In genomic region chr20:44866703-44867335, GRCh38 we compare ENCODE assay signal across 10 cellular contexts. TPM values are rescaled to one million over a fixed set of nuclear protein-coding genes. Genes with fewer than 3 reads are reported as not detected.
DNase-seq lines count a peak whose midpoint lies in the region; ATAC-seq lines count a peak whose summit lies in the region.
"Had no signal": no experiment of that assay in that cellular context is flagged by ENCODE, and none has a peak within 500 bp of the region (broad histone marks: within the 10 kb centered on the region; RNA-seq: fewer than 3 reads in every experiment).

No MANE protein-coding gene starts in this region.

- ATAC-seq in activated T-cell treated with anti-CD3 and anti-CD28 coated beads, Interleukin-2, amount 50 U/mL, for 72 hours (replicated peaks in 1 of 2), result no peak
- no peak for ATAC-seq in T-cell (replicated peaks in 1 of 4)
- ATAC-seq in effector memory CD8-positive, alpha-beta T cell (replicated peaks), result no peak
- ATAC-seq in stimulated activated naive CD8-positive, alpha-beta T cell treated with anti-CD3 and anti-CD28 coated beads, Interleukin-15, amount 100 ng/mL, for 72 hours, result no peak

- peaks cover 11% of the 10 kb centered on the region for H3K4me1 Mint-ChIP-seq in activated T-cell treated with anti-CD3 and anti-CD28 coated beads, Interleukin-2, amount 50 U/mL, for 72 hours (ENCODE audit: low read depth)
- H3K4me1 Mint-ChIP-seq in T-cell, result peaks cover 12 to 19% (median 13%) of the 10 kb centered on the region in 3 donors
- H3K4me1 Mint-ChIP-seq in effector memory CD8-positive, alpha-beta T cell (ENCODE audit: low read depth in 2 of 2), result peaks cover 8 to 10% of the 10 kb centered on the region in 2 donors
- H3K4me1 Mint-ChIP-seq in stimulated activated naive CD8-positive, alpha-beta T cell treated with anti-CD3 and anti-CD28 coated beads, Interleukin-15, amount 100 ng/mL, for 72 hours, result peaks cover 27% of the 10 kb centered on the region

- no peaks in the 10 kb centered on the region for H3K36me3 Mint-ChIP-seq in activated T-cell treated with anti-CD3 and anti-CD28 coated beads, Interleukin-2, amount 50 U/mL, for 72 hours (ENCODE audit: insufficient read depth in 2 of 2)
- no peaks in the 10 kb centered on the region for H3K36me3 Mint-ChIP-seq in T-cell
- no peaks in the 10 kb centered on the region for H3K36me3 Mint-ChIP-seq in effector memory CD8-positive, alpha-beta T cell (ENCODE audit: insufficient read depth)

- CTCF ChIA-PET in T-cell (lab: Charles Lee), result interaction anchor here (0.6 to 1.4 kb wide), 8 partner anchors 21 to 649 kb away, joined by 3 to 5 read pairs (median 3); no protein-coding TSS in a partner anchor

- DNase-seq in activated T-cell treated with anti-CD3 and anti-CD28 coated beads, Interleukin-2, amount 50 U/mL, for 72 hours, result no peak
- DNase-seq in activated T-cell treated with anti-CD3 and anti-CD28 coated beads for 4 hours (no peak), T-cell (no peak), DMS53 treated with DMSO at 0.1 percent for 48 hours (lab: John Stamatoyannopoulos, UW; ENCODE audit: unreplicated experiment) (no peak), GOT3 (lab: John Stamatoyannopoulos, UW) (no peak), Kasumi-1 (lab: John Stamatoyannopoulos, UW) (no peak)
- no peak for DNase-seq in effector memory CD8-positive, alpha-beta T cell
- DNase-seq in stimulated activated naive CD8-positive, alpha-beta T cell treated with anti-CD3 and anti-CD28 coated beads, Interleukin-15, amount 100 ng/mL, for 72 hours, result no peak
- DNase-seq: NCI-H1417 treated with DMSO at 0.1 percent for 48 hours had no signal

- no peak overlapping the region for H3K27ac Mint-ChIP-seq in activated T-cell treated with anti-CD3 and anti-CD28 coated beads, Interleukin-2, amount 50 U/mL, for 72 hours
- H3K27ac Mint-ChIP-seq in T-cell, result no peak overlapping the region
- H3K27ac Mint-ChIP-seq in effector memory CD8-positive, alpha-beta T cell, result no peak overlapping the region
- H3K27ac Mint-ChIP-seq in stimulated activated naive CD8-positive, alpha-beta T cell treated with anti-CD3 and anti-CD28 coated beads, Interleukin-15, amount 100 ng/mL, for 72 hours, result no peak overlapping the region

- peak overlapping the region; percentile 60 to 67 for H3K4me3 Mint-ChIP-seq in activated T-cell treated with anti-CD3 and anti-CD28 coated beads, Interleukin-2, amount 50 U/mL, for 72 hours
- peak overlapping the region; percentile 10 to 68 (median 60) for H3K4me3 Mint-ChIP-seq in T-cell
- H3K4me3 Mint-ChIP-seq in effector memory CD8-positive, alpha-beta T cell, result peak overlapping the region; percentile 68 to 72
- H3K4me3 Mint-ChIP-seq in stimulated activated naive CD8-positive, alpha-beta T cell treated with anti-CD3 and anti-CD28 coated beads, Interleukin-15, amount 100 ng/mL, for 72 hours, result peak overlapping the region; percentile 69 to 79

- H3K9me3 Mint-ChIP-seq in activated T-cell treated with anti-CD3 and anti-CD28 coated beads, Interleukin-2, amount 50 U/mL, for 72 hours, result no peaks in the 10 kb centered on the region
- no peaks in the 10 kb centered on the region for H3K9me3 Mint-ChIP-seq in T-cell
- no peaks in the 10 kb centered on the region for H3K9me3 Mint-ChIP-seq in effector memory CD8-positive, alpha-beta T cell
- no peaks in the 10 kb centered on the region for H3K9me3 Mint-ChIP-seq in stimulated activated naive CD8-positive, alpha-beta T cell treated with anti-CD3 and anti-CD28 coated beads, Interleukin-15, amount 100 ng/mL, for 72 hours

- POLR2A ChIA-PET in T-cell (lab: Charles Lee), result interaction anchor here in 1 of 2 donors (0.5 kb wide), 1 partner anchor 115 kb away, joined by 5 read pairs; no protein-coding TSS in a partner anchor

- H3K27me3 Mint-ChIP-seq in activated T-cell treated with anti-CD3 and anti-CD28 coated beads, Interleukin-2, amount 50 U/mL, for 72 hours (ENCODE audit: low read depth), result no peaks in the 10 kb centered on the region
- H3K27me3 Mint-ChIP-seq in T-cell, result peaks cover 4% of the 10 kb centered on the region in 2 donors
- peaks cover 0 to 9% of the 10 kb centered on the region in 2 donors for H3K27me3 Mint-ChIP-seq in effector memory CD8-positive, alpha-beta T cell
- peaks cover 8% of the 10 kb centered on the region for H3K27me3 Mint-ChIP-seq in stimulated activated naive CD8-positive, alpha-beta T cell treated with anti-CD3 and anti-CD28 coated beads, Interleukin-15, amount 100 ng/mL, for 72 hours

RNA-seq across cellular contexts. Expression of gene YWHAB, which starts 18.7 kb away (rescaled TPM):
- 100 to 1,000 TPM; 196 to 198 TPM for total RNA-seq in activated T-cell treated with anti-CD3 and anti-CD28 coated beads, Interleukin-2, amount 50 U/mL, for 72 hours
- 100 to 1,000 TPM; 198 to 233 (median 205) TPM for total RNA-seq in T-cell

RNA-seq across cellular contexts. Expression of gene PABPC1L, which starts 43.0 kb away (rescaled TPM):
- 100 to 1,000 TPM; 138 to 162 TPM for total RNA-seq in activated T-cell treated with anti-CD3 and anti-CD28 coated beads, Interleukin-2, amount 50 U/mL, for 72 hours
- total RNA-seq in T-cell, result 10 to 100 TPM; 45.6 to 66.2 (median 58.2) TPM

RNA-seq across cellular contexts. Expression of gene RIMS4, which starts 56.5 kb away (rescaled TPM):
- total RNA-seq in activated T-cell treated with anti-CD3 and anti-CD28 coated beads, Interleukin-2, amount 50 U/mL, for 72 hours, result under 1 TPM; 0.05 to 0.07 TPM
- under 1 TPM in 2 of 5 donors, not detected in 3; 0.06 to 0.12 TPM for total RNA-seq in T-cell
- total RNA-seq: dermis microvascular lymphatic vessel endothelial cell had no signal
